ENCODE assay signal across 11 cellular contexts in genomic region chr2:207993141-207993763, GRCh38. TPM values are rescaled to one million over a fixed set of nuclear protein-coding genes. Genes with fewer than 3 reads are reported as not detected.
DNase-seq lines count a peak whose midpoint lies in the region; ATAC-seq and TF ChIP-seq lines count a peak whose summit lies in the region.
"Had no signal": no experiment of that assay in that cellular context is flagged by ENCODE, and none has a peak within 500 bp of the region (broad histone marks: within the 10 kb centered on the region; RNA-seq: fewer than 3 reads in every experiment).

No MANE protein-coding gene starts in this region.

- H3K36me3 ChIP-seq in adipocyte (ENCODE audit: control insufficient read depth, insufficient read depth, low read length, severe bottlenecking), result no peaks in the 10 kb centered on the region
- H3K36me3 ChIP-seq in Peyer's patch, result peaks cover 0 to 4% (median 0%) of the 10 kb centered on the region in 3 donors
- H3K36me3 ChIP-seq: right lobe of liver had no signal

- H3K9me3 Mint-ChIP-seq in stimulated activated naive CD8-positive, alpha-beta T cell treated with anti-CD3 and anti-CD28 coated beads, Interleukin-15, amount 100 ng/mL, for 72 hours, result no peaks in the 10 kb centered on the region
- H3K9me3 Mint-ChIP-seq: activated naive CD8-positive, alpha-beta T cell treated with anti-CD3 and anti-CD28 coated beads, Interleukin-2, amount 50 U/mL, for 24 hours had no signal

- peaks cover 19% of the 10 kb centered on the region for H3K4me1 Mint-ChIP-seq in stimulated activated naive CD8-positive, alpha-beta T cell treated with anti-CD3 and anti-CD28 coated beads, Interleukin-15, amount 100 ng/mL, for 72 hours

- H3K4me3 Mint-ChIP-seq in stimulated activated naive CD8-positive, alpha-beta T cell treated with anti-CD3 and anti-CD28 coated beads, Interleukin-15, amount 100 ng/mL, for 72 hours, result no peak overlapping the region
- H3K4me3 Mint-ChIP-seq: activated naive CD8-positive, alpha-beta T cell treated with anti-CD3 and anti-CD28 coated beads, Interleukin-2, amount 50 U/mL, for 24 hours had no signal

- peak; percentile 45 for ATAC-seq in stimulated activated naive CD8-positive, alpha-beta T cell treated with anti-CD3 and anti-CD28 coated beads, Interleukin-15, Interleukin-2, amounts not matched to agents 100 U/mL and 50 U/mL, for 24 hours
- no peak for ATAC-seq in stimulated activated naive CD8-positive, alpha-beta T cell treated with anti-CD3 and anti-CD28 coated beads, Interleukin-15, amount 100 ng/mL, for 72 hours
- peak; percentile 76 for ATAC-seq in HG03354 (IDR thresholded peaks at IDR 0.05; ENCODE audit: poor library complexity, severe bottlenecking, unreplicated experiment)
- no peak for ATAC-seq in GM19397 (IDR thresholded peaks at IDR 0.05; ENCODE audit: unreplicated experiment)
- ATAC-seq: activated naive CD8-positive, alpha-beta T cell treated with anti-CD3 and anti-CD28 coated beads, Interleukin-2, amount 50 U/mL, for 24 hours had no signal

- H3K27me3 Mint-ChIP-seq in stimulated activated naive CD8-positive, alpha-beta T cell treated with anti-CD3 and anti-CD28 coated beads, Interleukin-15, amount 100 ng/mL, for 72 hours, result no peaks in the 10 kb centered on the region
- H3K27me3 Mint-ChIP-seq: activated naive CD8-positive, alpha-beta T cell treated with anti-CD3 and anti-CD28 coated beads, Interleukin-2, amount 50 U/mL, for 24 hours had no signal

- TF ChIP-seq POLR2A in Peyer's patch (IDR thresholded peaks at IDR 0.05), result no peak

- DNase-seq in stimulated activated naive CD8-positive, alpha-beta T cell treated with anti-CD3 and anti-CD28 coated beads, Interleukin-15, Interleukin-2, amounts not matched to agents 100 U/mL and 50 U/mL, for 24 hours, result no peak
- no peak for DNase-seq in stimulated activated naive CD8-positive, alpha-beta T cell treated with anti-CD3 and anti-CD28 coated beads, Interleukin-15, amount 100 ng/mL, for 72 hours
- DNase-seq in adipocyte (ENCODE audit: low read depth), result peak; percentile 62
- no peak for DNase-seq in NCI-H524 (lab: John Stamatoyannopoulos, UW)
- DNase-seq in Peyer's patch, result no peak
- no peak for DNase-seq in NCI-H187 treated with DMSO at 0.1 percent for 48 hours (lab: John Stamatoyannopoulos, UW)
- DNase-seq: activated CD4-positive, alpha-beta T cell treated with anti-CD3 and anti-CD28 coated beads for 48 hours; activated naive CD8-positive, alpha-beta T cell treated with anti-CD3 and anti-CD28 coated beads, Interleukin-2, amount 50 U/mL, for 24 hours; right lobe of liver had no signal

- no peak overlapping the region for H3K27ac ChIP-seq in Peyer's patch
- H3K27ac ChIP-seq: right lobe of liver had no signal

- TF ChIP-seq CTCF in Peyer's patch (IDR thresholded peaks at IDR 0.05), result no peak

- H3K9me3 ChIP-seq in adipocyte (ENCODE audit: control insufficient read depth, low read length), result no peaks in the 10 kb centered on the region
- H3K9me3 ChIP-seq in Peyer's patch, result no peaks in the 10 kb centered on the region
- H3K9me3 ChIP-seq: right lobe of liver had no signal

- H3K27me3 ChIP-seq in adipocyte (replicated peaks; ENCODE audit: control insufficient read depth, insufficient read depth, low read length) (no peaks in the 10 kb centered on the region), Peyer's patch (no peaks in the 10 kb centered on the region)
- H3K27me3 ChIP-seq: right lobe of liver had no signal

- H3K9ac ChIP-seq in adipocyte (ENCODE audit: low read length), result no peak overlapping the region

- H3K4me3 ChIP-seq in adipocyte (ENCODE audit: low read length) (no peak overlapping the region), Peyer's patch (no peak overlapping the region)
- H3K4me3 ChIP-seq: right lobe of liver had no signal

- H3K27ac Mint-ChIP-seq in stimulated activated naive CD8-positive, alpha-beta T cell treated with anti-CD3 and anti-CD28 coated beads, Interleukin-15, amount 100 ng/mL, for 72 hours, result no peak overlapping the region

- peaks cover 52% of the 10 kb centered on the region for H3K4me1 ChIP-seq in adipocyte (ENCODE audit: control insufficient read depth, insufficient read depth, low read length)
- H3K4me1 ChIP-seq in Peyer's patch, result no peaks in the 10 kb centered on the region

RNA-seq across cellular contexts. Expression of gene PLEKHM3, which starts 32.1 kb away (rescaled TPM):
- total RNA-seq in Peyer's patch, result 10 to 100 TPM; 14.4 to 45.4 (median 22.7) TPM

Comparison
In these comparisons a context has a peak if more than half of its experiments do, and no peak if none do; other contexts are left out.
1. ATAC-seq: peak in stimulated activated naive CD8-positive, alpha-beta T cell treated with anti-CD3 and anti-CD28 coated beads, Interleukin-15, Interleukin-2, amounts not matched to agents 100 U/mL and 50 U/mL, for 24 hours (single experiment) and HG03354 (single experiment); none in stimulated activated naive CD8-positive, alpha-beta T cell treated with anti-CD3 and anti-CD28 coated beads, Interleukin-15, amount 100 ng/mL, for 72 hours (single experiment) and GM19397 (single experiment).